1 cellular context compared by ENCODE assay signal in genomic region chr12:121807656-121808347, GRCh38.
A peak's percentile ranks its signal among the peaks of the same experiment; 100 is the strongest.
TF ChIP-seq lines count a peak whose summit lies in the region.

No MANE protein-coding gene starts in this region.

TF ChIP-seq in HEK293, 187 proteins besides CTCF, POLR2A, EP300 and RAD21 (continued from another document):
- TF ChIP-seq GLIS2 (tag by site-specific recombination; IDR thresholded peaks at IDR 0.05), result peak; percentile 17
